ENCODE assay signal across 8 cellular contexts in the genomic region with DNA sequence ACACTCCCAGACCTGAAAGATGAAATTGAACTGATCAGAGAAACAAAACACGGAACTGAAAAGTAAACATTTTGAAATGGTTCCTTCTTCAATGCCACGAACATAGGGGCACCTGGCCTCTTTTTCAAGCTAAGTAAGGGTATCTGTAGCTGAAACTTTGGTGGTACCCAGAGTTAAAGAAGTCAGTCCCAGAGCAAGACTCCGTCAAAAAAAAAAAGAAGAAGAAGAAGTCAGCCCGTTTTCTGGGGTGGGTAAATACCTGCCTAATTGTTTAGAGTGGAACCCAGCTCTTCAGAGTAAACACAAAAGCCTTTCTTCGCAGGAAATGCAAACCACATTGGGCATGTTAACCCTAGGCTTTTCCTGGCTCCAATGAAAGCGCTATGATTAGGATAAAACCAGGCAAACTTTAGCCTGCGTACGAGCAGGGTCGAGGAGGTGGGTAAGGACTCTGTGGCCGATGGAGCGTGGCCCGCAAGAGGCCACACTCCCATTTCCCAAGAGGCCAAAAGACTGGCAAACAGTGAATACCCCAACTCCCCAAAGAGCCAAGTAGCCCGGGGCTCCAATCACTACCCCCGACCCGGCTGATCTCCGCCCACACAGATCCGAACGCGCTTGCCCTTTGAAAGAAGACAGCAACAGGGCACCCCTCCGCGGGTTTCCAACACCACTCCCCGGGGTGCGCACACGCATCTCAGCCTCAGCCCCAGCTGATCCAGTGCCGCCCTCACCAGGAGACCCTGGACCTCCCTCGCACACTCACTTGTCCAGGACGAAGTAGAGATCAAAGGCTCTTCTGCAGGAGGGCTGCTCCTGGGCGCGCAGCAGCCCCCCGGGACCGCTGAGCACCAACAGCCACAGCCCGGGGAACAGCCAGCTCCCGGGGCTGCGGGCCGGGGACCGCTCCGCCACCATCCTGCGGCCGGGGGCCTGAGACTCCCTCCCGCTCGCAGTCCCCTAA. TPM values are rescaled to one million over a fixed set of nuclear protein-coding genes. Genes with fewer than 3 reads are reported as not detected.
DNase-seq lines count a peak whose midpoint lies in the region; ATAC-seq and TF ChIP-seq lines count a peak whose summit lies in the region.

No MANE protein-coding gene starts in this region.

- intact Hi-C loops in activated T-helper 1 cell treated with anti-CD3 and anti-CD28 coated beads, Interleukin-12 subunit alpha, Interleukin-12 subunit beta, Interleukin-2, Interleukin-4 antibody, amounts not matched to agents 30 ng/mL and 10 ng/mL and 1 ng/mL, durations not matched to agents 14 hours and 24 hours and 36 hours (cut with micrococcal nuclease) = loop anchor here (2.0 to 10.0 kb wide), 8 partner anchors 35 to 1423 kb away; a partner anchor contains a TSS
- intact Hi-C loops in vagina (cut with DNase I) = loop anchor here (5.0 kb wide), 1 partner anchor 110 kb away; no protein-coding TSS in a partner anchor

- H3K9me2 ChIP-seq in OCI-LY1 (ENCODE audit: low read depth, low read length) = no peaks in the 10 kb centered on the region

- no peaks in the 10 kb centered on the region for H3F3A ChIP-seq in OCI-LY1 (ENCODE audit: insufficient read depth, low read length)

- H3K27me3 ChIP-seq in OCI-LY1 (ENCODE audit: insufficient read depth, low read length) (no peaks in the 10 kb centered on the region), vagina (no peaks in the 10 kb centered on the region)

- H3K4me1 ChIP-seq in OCI-LY1 (ENCODE audit: insufficient read depth, low read length, severe bottlenecking) = peaks cover 24% of the 10 kb centered on the region
- H3K4me1 ChIP-seq in vagina = peaks cover 40% of the 10 kb centered on the region

- H3K9ac ChIP-seq in OCI-LY1 (ENCODE audit: low read length) = peak overlapping the region; percentile 35; the same call in 1 of the 2 replicates

- no peak for TF ChIP-seq POLR2A in vagina (IDR thresholded peaks at IDR 0.05)

- peaks cover 1% of the 10 kb centered on the region for H3K27me3 Mint-ChIP-seq in activated T-helper 1 cell treated with anti-CD3 and anti-CD28 coated beads, Interleukin-12 subunit alpha, Interleukin-12 subunit beta, Interleukin-2, Interleukin-4 antibody, amounts not matched to agents 30 ng/mL and 10 ng/mL and 1 ng/mL, durations not matched to agents 14 hours and 24 hours and 36 hours (ENCODE audit: insufficient read depth)

- H3K36me3 ChIP-seq in OCI-LY1 (ENCODE audit: insufficient read depth, low read length) (no peaks in the 10 kb centered on the region), vagina (no peaks in the 10 kb centered on the region)

- peak overlapping the region; percentile 63 for H3K4me3 ChIP-seq in OCI-LY1 (ENCODE audit: low read depth, low read length, poor library complexity, severe bottlenecking)
- peak overlapping the region; percentile 64 to 97 for H3K4me3 ChIP-seq in foreskin fibroblast (ENCODE audit: low read depth in 1 of 2, low read length in 2 of 2)
- peak overlapping the region; percentile 89 to 99 for H3K4me3 ChIP-seq in vagina

- peaks cover 80% of the 10 kb centered on the region for H3K4me1 Mint-ChIP-seq in activated T-helper 1 cell treated with anti-CD3 and anti-CD28 coated beads, Interleukin-12 subunit alpha, Interleukin-12 subunit beta, Interleukin-2, Interleukin-4 antibody, amounts not matched to agents 30 ng/mL and 10 ng/mL and 1 ng/mL, durations not matched to agents 14 hours and 24 hours and 36 hours (ENCODE audit: low read depth)

- no peak overlapping the region for H2AFZ ChIP-seq in OCI-LY1 (ENCODE audit: low read length)

- peak overlapping the region; percentile 98 for H3K27ac Mint-ChIP-seq in activated T-helper 1 cell treated with anti-CD3 and anti-CD28 coated beads, Interleukin-12 subunit alpha, Interleukin-12 subunit beta, Interleukin-2, Interleukin-4 antibody, amounts not matched to agents 30 ng/mL and 10 ng/mL and 1 ng/mL, durations not matched to agents 14 hours and 24 hours and 36 hours

- no peaks in the 10 kb centered on the region for H3K9me3 Mint-ChIP-seq in activated T-helper 1 cell treated with anti-CD3 and anti-CD28 coated beads, Interleukin-12 subunit alpha, Interleukin-12 subunit beta, Interleukin-2, Interleukin-4 antibody, amounts not matched to agents 30 ng/mL and 10 ng/mL and 1 ng/mL, durations not matched to agents 14 hours and 24 hours and 36 hours

- ATAC-seq in GM18867 (IDR thresholded peaks at IDR 0.05; ENCODE audit: unreplicated experiment) (peak; percentile 34), HG03064 (IDR thresholded peaks at IDR 0.05; ENCODE audit: low read depth, unreplicated experiment) (peak; percentile 33), omental fat pad (ENCODE audit: low FRiP score) (peak; percentile 36)

- H3K27ac ChIP-seq in OCI-LY1 (ENCODE audit: low read depth, low read length, poor library complexity, severe bottlenecking) (no peak overlapping the region), vagina (peak overlapping the region; percentile 94)

- H3K36me3 Mint-ChIP-seq in activated T-helper 1 cell treated with anti-CD3 and anti-CD28 coated beads, Interleukin-12 subunit alpha, Interleukin-12 subunit beta, Interleukin-2, Interleukin-4 antibody, amounts not matched to agents 30 ng/mL and 10 ng/mL and 1 ng/mL, durations not matched to agents 14 hours and 24 hours and 36 hours (ENCODE audit: low read depth) = peaks cover 42% of the 10 kb centered on the region

- peak; percentile 6 for DNase-seq in A172 (ENCODE audit: low spot score)
- peak; percentile 50 for DNase-seq in activated T-helper 1 cell treated with anti-CD3 and anti-CD28 coated beads, Interleukin-12 subunit alpha, Interleukin-12 subunit beta, Interleukin-2, Interleukin-4 antibody, amounts not matched to agents 30 ng/mL and 10 ng/mL and 1 ng/mL, durations not matched to agents 14 hours and 24 hours and 36 hours (ENCODE audit: low spot score)
- DNase-seq in foreskin fibroblast = peak in 1 of 2 donors; percentile 65
- peak; percentile 31 for DNase-seq in omental fat pad (ENCODE audit: low spot score)
- no peak for DNase-seq in vagina (ENCODE audit: extremely low spot score in 2 of 2)

- peak overlapping the region; percentile 99 for H3K4me3 Mint-ChIP-seq in activated T-helper 1 cell treated with anti-CD3 and anti-CD28 coated beads, Interleukin-12 subunit alpha, Interleukin-12 subunit beta, Interleukin-2, Interleukin-4 antibody, amounts not matched to agents 30 ng/mL and 10 ng/mL and 1 ng/mL, durations not matched to agents 14 hours and 24 hours and 36 hours

- TF ChIP-seq CTCF in OCI-LY1 (IDR thresholded peaks at IDR 0.05; ENCODE audit: low read length) (no peak), foreskin fibroblast (IDR thresholded peaks at IDR 0.05; ENCODE audit: low read depth, low read length) (no peak), omental fat pad (IDR thresholded peaks at IDR 0.05) (no peak), vagina (IDR thresholded peaks at IDR 0.05) (no peak)

- H4K20me1 ChIP-seq in OCI-LY1 (ENCODE audit: insufficient read depth, low read length) = no peaks in the 10 kb centered on the region

- no peaks in the 10 kb centered on the region for H3K9me3 ChIP-seq in OCI-LY1 (ENCODE audit: low read length)
- no peaks in the 10 kb centered on the region for H3K9me3 ChIP-seq in vagina

- H3K79me2 ChIP-seq in OCI-LY1 (ENCODE audit: insufficient read depth, low read length) = no peaks in the 10 kb centered on the region

- peak overlapping the region; percentile 67 for H3K4me2 ChIP-seq in OCI-LY1 (ENCODE audit: low read length)

RNA-seq across cellular contexts. Expression of a gene that starts 1.1 kb away (rescaled TPM):
- total RNA-seq in A172 (2014; rRNA removed; shearing (Covaris generic)) = 29.2 and 33.1 TPM in 2 replicates
- 24.9 and 29.8 TPM in 2 replicates for total RNA-seq in activated T-helper 1 cell treated with anti-CD3 and anti-CD28 coated beads, Interleukin-12 subunit alpha, Interleukin-12 subunit beta, Interleukin-2, Interleukin-4 antibody, amounts not matched to agents 30 ng/mL and 10 ng/mL and 1 ng/mL, durations not matched to agents 14 hours and 24 hours and 36 hours
- total RNA-seq in omental fat pad (100 to 1,000 TPM in 3 of 4 donors, 10 to 100 TPM in 1; 86.7 to 208 (median 139) TPM), vagina (64.6 TPM)

Comparison
In these comparisons a context has a peak if more than half of its experiments do, and no peak if none do; other contexts are left out.
1. DNase-seq: peak in A172 (single experiment), activated T-helper 1 cell treated with anti-CD3 and anti-CD28 coated beads, Interleukin-12 subunit alpha, Interleukin-12 subunit beta, Interleukin-2, Interleukin-4 antibody, amounts not matched to agents 30 ng/mL and 10 ng/mL and 1 ng/mL, durations not matched to agents 14 hours and 24 hours and 36 hours (single experiment) and omental fat pad (single experiment); none in vagina (0 of 2).
2. Peak in every context shown above with its lines, with median percentiles within 50 percentile points of each other: ATAC-seq and H3K4me3 ChIP-seq.